In the genomic region with DNA sequence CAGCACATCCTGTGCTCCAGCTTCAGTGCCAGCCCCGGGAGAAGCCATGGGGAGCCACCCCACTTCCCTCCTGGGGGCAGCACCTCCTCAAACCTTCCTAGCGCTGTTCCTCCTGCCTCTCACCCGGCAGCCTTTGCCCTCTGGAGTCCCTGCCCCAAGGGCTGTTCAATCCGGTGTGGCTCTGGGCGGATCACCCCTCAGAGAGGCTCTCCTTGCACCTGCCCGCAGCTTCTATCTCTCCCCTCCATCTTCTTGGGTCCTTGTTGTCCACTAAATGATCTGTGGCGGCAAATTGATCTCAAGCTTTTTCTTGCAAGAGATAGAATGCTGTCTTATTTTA, we compare ENCODE assay signal across 12 cellular contexts. TPM values are rescaled to one million over a fixed set of nuclear protein-coding genes. Genes with fewer than 3 reads are reported as not detected.
A peak's percentile ranks its signal among the peaks of the same experiment; 100 is the strongest.
DNase-seq lines count a peak whose midpoint lies in the region; ATAC-seq and TF ChIP-seq lines count a peak whose summit lies in the region.
"Had no signal": no experiment of that assay in that cellular context is flagged by ENCODE, and none has a peak within 500 bp of the region (broad histone marks: within the 10 kb centered on the region; RNA-seq: fewer than 3 reads in every experiment).

No MANE protein-coding gene starts in this region.

- peak overlapping the region; percentile 65 to 95 (median 89) for H3K27ac ChIP-seq in stomach
- no peak overlapping the region for H3K27ac ChIP-seq in lower lobe of right lung

- no peak for ATAC-seq in activated T-cell treated with anti-CD3 and anti-CD28 coated beads, Interleukin-2, amount 50 U/mL, for 72 hours (replicated peaks in 1 of 2)
- ATAC-seq in activated T-helper 17 cell treated with anti-CD3 and anti-CD28 coated beads, Interleukin-2, amount 50 U/mL, for 72 hours (replicated peaks) = no peak
- ATAC-seq in left lobe of liver = peak; percentile 13
- no peak for ATAC-seq in lower lobe of right lung
- ATAC-seq in GM18858 (IDR thresholded peaks at IDR 0.05; ENCODE audit: unreplicated experiment) = no peak
- ATAC-seq: K562 had no signal

- peaks cover 31% of the 10 kb centered on the region for H3K4me1 Mint-ChIP-seq in activated T-cell treated with anti-CD3 and anti-CD28 coated beads, Interleukin-2, amount 50 U/mL, for 72 hours (ENCODE audit: low read depth)
- H3K4me1 Mint-ChIP-seq in activated T-helper 17 cell treated with anti-CD3 and anti-CD28 coated beads, Interleukin-2, amount 50 U/mL, for 72 hours = peaks cover 16% of the 10 kb centered on the region

- no peaks in the 10 kb centered on the region for H3K36me3 ChIP-seq in stomach
- no peaks in the 10 kb centered on the region for H3K36me3 ChIP-seq in lower lobe of right lung
- H3K36me3 ChIP-seq: HAP-1 had no signal

- H3K4me3 Mint-ChIP-seq in activated T-cell treated with anti-CD3 and anti-CD28 coated beads, Interleukin-2, amount 50 U/mL, for 72 hours = peak overlapping the region; percentile 60 to 77
- peak overlapping the region; percentile 68 for H3K4me3 Mint-ChIP-seq in activated T-helper 17 cell treated with anti-CD3 and anti-CD28 coated beads, Interleukin-2, amount 50 U/mL, for 72 hours

- no peak for DNase-seq in activated T-cell treated with anti-CD3 and anti-CD28 coated beads, Interleukin-2, amount 50 U/mL, for 72 hours
- no peak for DNase-seq in activated T-cell treated with anti-CD3 and anti-CD28 coated beads for 4 hours
- DNase-seq in left lobe of liver (ENCODE audit: low spot score) = no peak
- no peak for DNase-seq in stomach
- DNase-seq in lower lobe of right lung = no peak
- no peak for DNase-seq in NOMO-1 treated with dmso at 0.1 percent for 144 hours (lab: John Stamatoyannopoulos, UW; ENCODE audit: unreplicated experiment)
- DNase-seq: effector CD8-positive, alpha-beta T cell; hypothalamus had no signal

- H3K27me3 ChIP-seq in stomach = peaks cover 0 to 20% (median 0%) of the 10 kb centered on the region in 3 donors
- H3K27me3 ChIP-seq in lower lobe of right lung (ENCODE audit: low read depth) = no peaks in the 10 kb centered on the region

- H3K27me3 Mint-ChIP-seq in activated T-cell treated with anti-CD3 and anti-CD28 coated beads, Interleukin-2, amount 50 U/mL, for 72 hours (ENCODE audit: low read depth) = no peaks in the 10 kb centered on the region
- H3K27me3 Mint-ChIP-seq in activated T-helper 17 cell treated with anti-CD3 and anti-CD28 coated beads, Interleukin-2, amount 50 U/mL, for 72 hours = no peaks in the 10 kb centered on the region

- H3K9me3 Mint-ChIP-seq in activated T-cell treated with anti-CD3 and anti-CD28 coated beads, Interleukin-2, amount 50 U/mL, for 72 hours = no peaks in the 10 kb centered on the region
- H3K9me3 Mint-ChIP-seq in activated T-helper 17 cell treated with anti-CD3 and anti-CD28 coated beads, Interleukin-2, amount 50 U/mL, for 72 hours = no peaks in the 10 kb centered on the region

- intact Hi-C loops in stomach (cut with DNase I; ENCODE audit: low total_unique reads) = no loop called here
- intact Hi-C loops in lower lobe of right lung (cut with DNase I) = no loop called here

- H3K9me3 ChIP-seq in stomach = no peaks in the 10 kb centered on the region
- no peaks in the 10 kb centered on the region for H3K9me3 ChIP-seq in lower lobe of right lung
- H3K9me3 ChIP-seq: HAP-1 had no signal

- TF ChIP-seq CTCF in stomach (IDR thresholded peaks at IDR 0.05) = no peak
- TF ChIP-seq CTCF in lower lobe of right lung (IDR thresholded peaks at IDR 0.05) = no peak

- no peak for TF ChIP-seq POLR2A in stomach (IDR thresholded peaks at IDR 0.05)

- H3K4me1 ChIP-seq in stomach = peaks cover 42 to 55% (median 50%) of the 10 kb centered on the region in 4 donors
- peaks cover 52% of the 10 kb centered on the region for H3K4me1 ChIP-seq in lower lobe of right lung

- peak overlapping the region; percentile 74 for H3K27ac Mint-ChIP-seq in activated T-cell treated with anti-CD3 and anti-CD28 coated beads, Interleukin-2, amount 50 U/mL, for 72 hours
- H3K27ac Mint-ChIP-seq in activated T-helper 17 cell treated with anti-CD3 and anti-CD28 coated beads, Interleukin-2, amount 50 U/mL, for 72 hours = peak overlapping the region; percentile 58

- peaks cover 7 to 8% of the 10 kb centered on the region in 2 donors for H3K36me3 Mint-ChIP-seq in activated T-cell treated with anti-CD3 and anti-CD28 coated beads, Interleukin-2, amount 50 U/mL, for 72 hours (ENCODE audit: insufficient read depth in 2 of 2)
- H3K36me3 Mint-ChIP-seq in activated T-helper 17 cell treated with anti-CD3 and anti-CD28 coated beads, Interleukin-2, amount 50 U/mL, for 72 hours (ENCODE audit: low read depth) = no peaks in the 10 kb centered on the region

- WGBS in stomach, 5 donors = 65 to 84% (median 72%) methylated on average over 7 of the region's 7 CpGs

- H3K4me3 ChIP-seq in stomach (peak overlapping the region in 2 of 4 donors; percentile 23 to 66), lower lobe of right lung (no peak overlapping the region)
- H3K4me3 ChIP-seq: K562 had no signal

- no peak for TF ChIP-seq EP300 in stomach (IDR thresholded peaks at IDR 0.05)

RNA-seq across cellular contexts. Expression of gene CDKN1C, which starts 18.1 kb away (rescaled TPM):
- total RNA-seq in activated T-cell treated with anti-CD3 and anti-CD28 coated beads, Interleukin-2, amount 50 U/mL, for 72 hours = 1 to 10 TPM; 1.5 to 2.6 TPM
- total RNA-seq in activated T-helper 17 cell treated with anti-CD3 and anti-CD28 coated beads, Interleukin-2, amount 50 U/mL, for 72 hours = 10 to 100 TPM in 1 of 2 donors, under 1 TPM in 1; 0.58 to 34.8 TPM
- total RNA-seq in left lobe of liver (8.4 TPM), stomach (10 to 100 TPM; 10.5 to 99.1 (median 14.2) TPM), lower lobe of right lung (39.5 TPM)
- polyA plus RNA-seq in stomach = 10 to 100 TPM; 41.7 to 51.0 (median 42.9) TPM

RNA-seq across cellular contexts. Expression of gene PHLDA2, which starts 25.6 kb away (rescaled TPM):
- 10 to 100 TPM in 1 of 2 donors, 1 to 10 TPM in 1; 3.4 to 12.3 TPM for total RNA-seq in activated T-cell treated with anti-CD3 and anti-CD28 coated beads, Interleukin-2, amount 50 U/mL, for 72 hours
- 1 to 10 TPM; 5.6 to 9.1 TPM for total RNA-seq in activated T-helper 17 cell treated with anti-CD3 and anti-CD28 coated beads, Interleukin-2, amount 50 U/mL, for 72 hours
- 1.3 TPM for total RNA-seq in left lobe of liver
- total RNA-seq in stomach = 10 to 100 TPM in 1 of 5 donors, 1 to 10 TPM in 1, not detected in 3; 3.1 to 34.2 TPM
- 10 to 100 TPM; 19.7 to 32.7 (median 25.5) TPM for polyA plus RNA-seq in stomach
- 7.2 TPM for total RNA-seq in lower lobe of right lung
